Comparison of ENCODE assay signal across 15 cellular contexts in the genomic region with DNA sequence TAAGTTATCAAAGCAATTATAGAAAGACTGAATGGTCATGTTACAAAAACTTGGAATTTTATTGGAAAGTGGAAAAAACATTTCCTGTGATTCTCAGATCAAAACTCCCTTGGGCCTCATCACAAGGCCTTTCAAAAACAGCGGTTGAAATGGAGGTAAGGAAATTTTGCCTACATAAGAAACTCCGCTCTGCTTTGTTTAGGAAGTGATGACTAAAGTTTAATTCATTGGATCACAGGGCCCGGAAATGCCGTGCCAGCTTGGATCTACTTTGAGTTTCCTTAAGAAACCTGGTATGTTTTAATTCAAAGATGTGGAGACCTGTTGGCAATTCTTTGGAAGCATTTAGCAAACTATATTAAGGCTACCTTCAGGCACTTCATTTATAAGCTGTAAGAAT.
DNase-seq lines count a peak whose midpoint lies in the region; ATAC-seq and TF ChIP-seq lines count a peak whose summit lies in the region.
"Had no signal": no experiment of that assay in that cellular context is flagged by ENCODE, and none has a peak within 500 bp of the region (broad histone marks: within the 10 kb centered on the region; RNA-seq: fewer than 3 reads in every experiment).

No MANE protein-coding gene starts in this region.

- no peak for ATAC-seq in gastrocnemius medialis
- no peak for ATAC-seq in T-cell (replicated peaks in 1 of 4)
- no peak for ATAC-seq in GM21529 (IDR thresholded peaks at IDR 0.05; ENCODE audit: unreplicated experiment)
- ATAC-seq: A549, GM23338 had no signal

- H3K4me2 ChIP-seq in mammary epithelial cell (ENCODE audit: insufficient read depth, low read depth, low read length) = no peak overlapping the region
- H3K4me2 ChIP-seq: A549, GM23338 had no signal

- H3K27me3 Mint-ChIP-seq in MCF 10A (ENCODE audit: insufficient read depth, unreplicated experiment) (no peaks in the 10 kb centered on the region), T-cell (no peaks in the 10 kb centered on the region)
- H3K27me3 Mint-ChIP-seq: CD4-positive, alpha-beta T cell had no signal

- in situ Hi-C loops in mammary epithelial cell (cut with MboI; ENCODE audit: low sequenced_read_pairs in 2 of 2) (loop anchor here in 1 of 2 donors (25.0 kb wide), 1 partner anchor 174 kb away; no protein-coding TSS in a partner anchor), gastrocnemius medialis (cut with MboI; ENCODE audit: low sequenced_read_pairs in 4 of 4) (no loop called here)

- WGBS in mammary epithelial cell (ENCODE audit: low coverage, missing lambda C conversion rate) = 51% methylated on average over 4 of the region's 4 CpGs

- H3K27ac ChIP-seq in mammary epithelial cell (ENCODE audit: insufficient read depth, low read depth, low read length) = no peak overlapping the region
- H3K27ac ChIP-seq in SK-N-MC = peak overlapping the region; percentile 42
- no peak overlapping the region for H3K27ac ChIP-seq in gastrocnemius medialis
- H3K27ac ChIP-seq: 22Rv1, A549, C4-2B had no signal

- H3K36me3 ChIP-seq in mammary epithelial cell (ENCODE audit: insufficient read depth, low read length) (no peaks in the 10 kb centered on the region), SK-N-MC (ENCODE audit: insufficient read depth, low read length) (no peaks in the 10 kb centered on the region), gastrocnemius medialis (no peaks in the 10 kb centered on the region)

- H3K27ac Mint-ChIP-seq in MCF 10A (ENCODE audit: low read depth, unreplicated experiment) = no peak overlapping the region
- no peak overlapping the region for H3K27ac Mint-ChIP-seq in T-cell
- H3K27ac Mint-ChIP-seq: CD4-positive, alpha-beta T cell; GM23338 had no signal

- DNase-seq in mammary epithelial cell (no peak), MCF 10A (ENCODE audit: unreplicated experiment) (no peak), SK-N-MC (ENCODE audit: low read depth, low spot score) (peak; percentile 35), fibroblast of pulmonary artery (ENCODE audit: low read depth) (peak; percentile 12), gastrocnemius medialis (no peak), T-cell (no peak)
- DNase-seq: AML-193; Caco-2; CD4-positive, alpha-beta T cell; HCEC 1CT had no signal

- no peaks in the 10 kb centered on the region for H3K79me2 ChIP-seq in mammary epithelial cell (ENCODE audit: insufficient read depth, low read length)

- H3K9ac ChIP-seq in mammary epithelial cell (ENCODE audit: insufficient read depth, low read length) (no peak overlapping the region), SK-N-MC (ENCODE audit: insufficient read length) (no peak overlapping the region)

- H3K9me3 ChIP-seq in mammary epithelial cell (replicated peaks; ENCODE audit: insufficient read depth, low read length) = peaks cover 4% of the 10 kb centered on the region
- no peaks in the 10 kb centered on the region for H3K9me3 ChIP-seq in SK-N-MC (ENCODE audit: low read depth, low read length)
- H3K9me3 ChIP-seq in gastrocnemius medialis = no peaks in the 10 kb centered on the region
- H3K9me3 ChIP-seq: A549, Caco-2 had no signal

- peaks cover 7% of the 10 kb centered on the region for H3K4me1 ChIP-seq in mammary epithelial cell (ENCODE audit: insufficient read depth, low read length)
- H3K4me1 ChIP-seq in gastrocnemius medialis = peaks cover 1 to 10% of the 10 kb centered on the region in 2 donors
- H3K4me1 ChIP-seq: A549, Caco-2 had no signal

- H4K20me1 ChIP-seq in mammary epithelial cell (ENCODE audit: insufficient read depth, low read length) = no peaks in the 10 kb centered on the region

- H3K4me3 Mint-ChIP-seq in MCF 10A (ENCODE audit: unreplicated experiment) (no peak overlapping the region), T-cell (no peak overlapping the region)
- H3K4me3 Mint-ChIP-seq: CD4-positive, alpha-beta T cell; GM23338 had no signal

- no peaks in the 10 kb centered on the region for H3K36me3 Mint-ChIP-seq in MCF 10A (ENCODE audit: insufficient read depth, unreplicated experiment)
- no peaks in the 10 kb centered on the region for H3K36me3 Mint-ChIP-seq in T-cell

- POLR2A ChIA-PET in MCF 10A (lab: Yijun Ruan, JAX) (no interaction called here), T-cell (lab: Charles Lee) (no interaction called here)

- intact Hi-C loops in mammary epithelial cell (cut with micrococcal nuclease) (no loop called here), MCF 10A (cut with micrococcal nuclease) (no loop called here), gastrocnemius medialis (cut with DNase I; ENCODE audit: low total_unique reads) (no loop called here)

- TF ChIP-seq POLR2A in gastrocnemius medialis (IDR thresholded peaks at IDR 0.05) = no peak

- H3K9me3 Mint-ChIP-seq in MCF 10A (ENCODE audit: unreplicated experiment) (peaks cover 5% of the 10 kb centered on the region), T-cell (peaks cover 7 to 11% (median 8%) of the 10 kb centered on the region in 3 donors)
- H3K9me3 Mint-ChIP-seq: CD4-positive, alpha-beta T cell had no signal

- dilution Hi-C loops in mammary epithelial cell (cut with HindIII; ENCODE audit: low sequenced_read_pairs) = no loop called here

- BruUV-seq in mammary epithelial cell (replicated peaks; lab: Mats Ljungman, UMichigan) = no TSS peak
- no TSS peak for BruUV-seq in MCF 10A (replicated peaks; lab: Mats Ljungman, UMichigan)

- no peak overlapping the region for H3K4me3 ChIP-seq in mammary epithelial cell (replicated peaks in 1 of 3; ENCODE audit: insufficient read depth in 1 of 3, low read depth in 2 of 3, low read length in 3 of 3)
- H3K4me3 ChIP-seq in SK-N-MC = no peak overlapping the region
- no peak overlapping the region for H3K4me3 ChIP-seq in fibroblast of pulmonary artery (replicated peaks; ENCODE audit: low read depth, low read length)
- H3K4me3 ChIP-seq in gastrocnemius medialis = no peak overlapping the region
- H3K4me3 ChIP-seq: A549, GM23338 had no signal

- TF ChIP-seq CTCF in mammary epithelial cell (conservative IDR thresholded peaks at IDR 0.05 in 1 of 2, IDR thresholded peaks at IDR 0.05 in 1 of 2; ENCODE audit: extremely low read depth in 1 of 2, insufficient read depth in 1 of 2, low read depth in 1 of 2, low read length in 2 of 2) (no peak), MCF 10A (IDR thresholded peaks at IDR 0.05; ENCODE audit: unreplicated experiment) (no peak), fibroblast of pulmonary artery (IDR thresholded peaks at IDR 0.05; ENCODE audit: low read length, missing control alignments) (no peak), gastrocnemius medialis (IDR thresholded peaks at IDR 0.05 in 4 of 5, conservative IDR thresholded peaks at IDR 0.05 in 1 of 5) (no peak)

- no peaks in the 10 kb centered on the region for H3K27me3 ChIP-seq in mammary epithelial cell (ENCODE audit: insufficient read depth, low read length)
- H3K27me3 ChIP-seq in gastrocnemius medialis = no peaks in the 10 kb centered on the region

- CTCF ChIA-PET in mammary epithelial cell (lab: Charles Lee; ENCODE audit: low non-redundant PET) (no interaction called here), MCF 10A (lab: Yijun Ruan, JAX) (no interaction called here), T-cell (lab: Charles Lee) (no interaction called here)

- H3K4me1 Mint-ChIP-seq in MCF 10A (ENCODE audit: insufficient read depth, unreplicated experiment) (peaks cover 15% of the 10 kb centered on the region), T-cell (no peaks in the 10 kb centered on the region)
- H3K4me1 Mint-ChIP-seq: GM23338 had no signal

- peak overlapping the region; percentile 45 for H2AFZ ChIP-seq in mammary epithelial cell (ENCODE audit: low read depth, low read length)
- H2AFZ ChIP-seq: GM23338 had no signal

Comparison
In these comparisons a context has a peak if more than half of its experiments do, and no peak if none do; other contexts are left out.
1. DNase-seq: peak in SK-N-MC (single experiment) and fibroblast of pulmonary artery (single experiment); none in mammary epithelial cell (single experiment), MCF 10A (single experiment), gastrocnemius medialis (0 of 2) and T-cell (0 of 34).